ENCODE assay signal across 8 cellular contexts in the genomic region with DNA sequence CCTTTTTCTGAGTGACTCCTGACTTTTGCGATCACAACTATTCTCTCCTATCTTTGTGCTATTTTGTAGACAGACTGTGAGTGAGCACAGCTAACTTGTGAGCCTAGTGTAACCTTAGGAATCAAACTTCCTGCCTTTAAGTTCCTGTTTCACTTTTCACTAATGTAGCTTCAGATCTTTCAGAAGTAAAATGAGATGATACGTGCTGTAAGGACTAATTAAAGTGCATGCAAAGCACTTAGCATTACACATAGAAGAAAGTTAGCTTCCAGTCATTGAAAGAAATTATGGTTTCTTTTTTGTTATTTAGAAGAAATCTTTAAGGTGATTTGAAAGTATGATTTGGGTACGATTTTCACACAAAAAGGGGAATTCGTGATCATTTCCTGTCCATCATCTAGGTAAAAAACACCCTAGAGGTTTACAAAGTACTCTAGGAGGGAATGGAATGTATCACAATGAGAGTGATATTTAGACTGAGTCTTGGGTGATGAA.
A peak's percentile ranks its signal among the peaks of the same experiment; 100 is the strongest.
DNase-seq lines count a peak whose midpoint lies in the region; ATAC-seq, FAIRE-seq and TF ChIP-seq lines count a peak whose summit lies in the region.

No MANE protein-coding gene starts in this region.

- FAIRE-seq in GM12878 (lab: Jason Lieb, UNC): peak; percentile 72

- intact Hi-C loops in GM12878 (cut with micrococcal nuclease; ENCODE audit: unreplicated experiment): loop anchor here (1.0 kb wide), 2 partner anchors 48 to 120 kb away; no protein-coding TSS in a partner anchor

- H3K4me1 ChIP-seq in DND-41 (ENCODE audit: insufficient read depth, low read length): peaks cover 44% of the 10 kb centered on the region
- peaks cover 27% of the 10 kb centered on the region for H3K4me1 ChIP-seq in GM12878 (ENCODE audit: control insufficient read depth, insufficient read depth, low read length)

- TF ChIP-seq POLR2A in GM12878 (IDR thresholded peaks at IDR 0.05; ENCODE audit: low read depth, low read length): no peak

- in situ Hi-C loops in GM12878 (cut with MboI): loop anchor here (5.0 kb wide), 1 partner anchor 122 kb away; the partner anchor contains the start of gene ST8SIA4

- no peak for TF ChIP-seq CTCF in DND-41 (IDR thresholded peaks at IDR 0.05; ENCODE audit: borderline replicate concordance, extremely low read depth, low read length, poor library complexity, severe bottlenecking)
- TF ChIP-seq CTCF in GM12878 (IDR thresholded peaks at IDR 0.05 in 2 of 3, conservative IDR thresholded peaks at IDR 0.05 in 1 of 3; ENCODE audit: control insufficient read depth in 2 of 3, extremely low read depth in 1 of 3, insufficient read depth in 1 of 3, low read depth in 3 of 3, low read length in 3 of 3): no peak

- H3K4me3 ChIP-seq in DND-41 (ENCODE audit: low read depth in 1 of 2, low read length in 2 of 2): peak overlapping the region in 1 of 2 experiments; percentile 37; a peak in 2 of 4 replicates
- H3K4me3 ChIP-seq in GM12878: peak overlapping the region; percentile 18; the same call in 1 of the 2 replicates

- RAD21 ChIA-PET in GM12878 (lab: Charles Lee; ENCODE audit: unreplicated experiment): interaction anchor here (0.7 to 11.2 kb wide), 16 partner anchors 9 to 119 kb away, joined by 3 to 345 read pairs (median 7); partner anchors contain the start of gene ST8SIA4

- H3K9ac ChIP-seq in DND-41 (ENCODE audit: low read depth, low read length) (peak overlapping the region; percentile 43), GM12878 (ENCODE audit: control insufficient read depth, insufficient read depth, low read length) (peak overlapping the region; percentile 13; the same call in 1 of the 2 replicates)

- H3K27me3 ChIP-seq in DND-41 (ENCODE audit: insufficient read depth, low read length, poor library complexity) (no peaks in the 10 kb centered on the region), GM12878 (replicated peaks in 1 of 2; ENCODE audit: control insufficient read depth in 2 of 2, insufficient read depth in 2 of 2, low read length in 1 of 2) (no peaks in the 10 kb centered on the region)

- SMC1A ChIA-PET in GM12878 (lab: Charles Lee; ENCODE audit: uncharacterized antibody, unreplicated experiment): interaction anchor here (0.7 to 11.2 kb wide), 19 partner anchors 8 to 135 kb away, joined by 3 to 389 read pairs (median 6); partner anchors contain the start of gene ST8SIA4

- H3K9me3 ChIP-seq in DND-41 (ENCODE audit: insufficient read depth, low read length, severe bottlenecking) (peaks cover 4% of the 10 kb centered on the region), GM12878 (replicated peaks; ENCODE audit: control insufficient read depth, insufficient read depth, low read length) (no peaks in the 10 kb centered on the region; the same call in 2 of the 3 replicates)

- H4K20me1 ChIP-seq in DND-41 (ENCODE audit: insufficient read depth, low read length) (no peaks in the 10 kb centered on the region), GM12878 (ENCODE audit: control insufficient read depth, insufficient read depth) (no peaks in the 10 kb centered on the region)

- H3K79me2 ChIP-seq in DND-41 (ENCODE audit: insufficient read depth, low read length): no peaks in the 10 kb centered on the region
- H3K79me2 ChIP-seq in GM12878 (ENCODE audit: control insufficient read depth, insufficient read depth, low read length): no peaks in the 10 kb centered on the region

- H3K36me3 ChIP-seq in DND-41 (ENCODE audit: insufficient read depth, low read length) (no peaks in the 10 kb centered on the region), GM12878 (ENCODE audit: control insufficient read depth in 2 of 2, insufficient read depth in 2 of 2, low read length in 1 of 2) (no peaks in the 10 kb centered on the region)

- BruUV-seq in GM12878 (replicated peaks; lab: Mats Ljungman, UMichigan): no TSS peak

- H3K4me2 ChIP-seq in DND-41 (ENCODE audit: insufficient read depth, low read length): peak overlapping the region; percentile 58
- H3K4me2 ChIP-seq in GM12878 (ENCODE audit: control insufficient read depth, insufficient read depth): peak overlapping the region; percentile 36

- peak overlapping the region; percentile 92 for H2AFZ ChIP-seq in DND-41 (ENCODE audit: low read depth, low read length)
- H2AFZ ChIP-seq in GM12878 (ENCODE audit: control insufficient read depth, low read depth, low read length): peak overlapping the region; percentile 51

- DNase-seq in DND-41: peak; percentile 21
- DNase-seq in GM12878 (ENCODE audit: low read depth, low spot score): peak; percentile 65
- DNase-seq in H4 (ENCODE audit: low spot score): no peak
- DNase-seq in NCI-H146 treated with DMSO at 0.1 percent for 48 hours (lab: John Stamatoyannopoulos, UW; ENCODE audit: unreplicated experiment): no peak
- no peak for DNase-seq in GOT3 (lab: John Stamatoyannopoulos, UW)
- DNase-seq in NCI-H128 (lab: John Stamatoyannopoulos, UW; ENCODE audit: unreplicated experiment): no peak

- H3K27ac ChIP-seq in DND-41 (ENCODE audit: low read length) (peak overlapping the region; percentile 89), GM12878 (ENCODE audit: control insufficient read depth, insufficient read depth) (peak overlapping the region; percentile 69)

- no peak for TF ChIP-seq RAD21 in GM12878 (IDR thresholded peaks at IDR 0.05; ENCODE audit: insufficient read depth, low read depth, low read length)

- ATAC-seq in DND-41 (ENCODE audit: insufficient read depth, low read depth) (peak; percentile 76), GM19463 (IDR thresholded peaks at IDR 0.05; ENCODE audit: unreplicated experiment) (peak; percentile 69), HG03457 (IDR thresholded peaks at IDR 0.05; ENCODE audit: unreplicated experiment) (peak; percentile 68), GM12878 (peak; percentile 78)

- under 1% methylated on average over 4 of the region's 4 CpGs for WGBS in GM12878 (ENCODE audit: insufficient coverage, insufficient replicate concordance, low lambda C conversion rate, missing lambda C conversion rate)

- TF ChIP-seq EP300 in GM12878 (IDR thresholded peaks at IDR 0.05; ENCODE audit: borderline replicate concordance in 1 of 2, control insufficient read depth in 1 of 2, low read depth in 2 of 2, low read length in 2 of 2): peak; percentile 14 to 72; a peak in 2 of 4 replicates

- POLR2A ChIA-PET in GM12878 (lab: Charles Lee): interaction anchor here (0.7 to 5.0 kb wide), 11 partner anchors 8 to 124 kb away, joined by 3 to 47 read pairs (median 4); partner anchors contain the start of gene ST8SIA4

- CTCF ChIA-PET in GM12878 (lab: Yijun Ruan, JAX): interaction anchor here (1.6 to 11.2 kb wide), 4 partner anchors 9 to 119 kb away, joined by 6 to 232 read pairs (median 22); partner anchors contain the start of gene ST8SIA4

TF ChIP-seq in GM12878, 131 proteins besides CTCF, POLR2A, EP300 and RAD21 (continues in another document):
- no peak for TF ChIP-seq SREBF1 (IDR thresholded peaks at IDR 0.05; ENCODE audit: low read length)
- TF ChIP-seq, protein P1, sequence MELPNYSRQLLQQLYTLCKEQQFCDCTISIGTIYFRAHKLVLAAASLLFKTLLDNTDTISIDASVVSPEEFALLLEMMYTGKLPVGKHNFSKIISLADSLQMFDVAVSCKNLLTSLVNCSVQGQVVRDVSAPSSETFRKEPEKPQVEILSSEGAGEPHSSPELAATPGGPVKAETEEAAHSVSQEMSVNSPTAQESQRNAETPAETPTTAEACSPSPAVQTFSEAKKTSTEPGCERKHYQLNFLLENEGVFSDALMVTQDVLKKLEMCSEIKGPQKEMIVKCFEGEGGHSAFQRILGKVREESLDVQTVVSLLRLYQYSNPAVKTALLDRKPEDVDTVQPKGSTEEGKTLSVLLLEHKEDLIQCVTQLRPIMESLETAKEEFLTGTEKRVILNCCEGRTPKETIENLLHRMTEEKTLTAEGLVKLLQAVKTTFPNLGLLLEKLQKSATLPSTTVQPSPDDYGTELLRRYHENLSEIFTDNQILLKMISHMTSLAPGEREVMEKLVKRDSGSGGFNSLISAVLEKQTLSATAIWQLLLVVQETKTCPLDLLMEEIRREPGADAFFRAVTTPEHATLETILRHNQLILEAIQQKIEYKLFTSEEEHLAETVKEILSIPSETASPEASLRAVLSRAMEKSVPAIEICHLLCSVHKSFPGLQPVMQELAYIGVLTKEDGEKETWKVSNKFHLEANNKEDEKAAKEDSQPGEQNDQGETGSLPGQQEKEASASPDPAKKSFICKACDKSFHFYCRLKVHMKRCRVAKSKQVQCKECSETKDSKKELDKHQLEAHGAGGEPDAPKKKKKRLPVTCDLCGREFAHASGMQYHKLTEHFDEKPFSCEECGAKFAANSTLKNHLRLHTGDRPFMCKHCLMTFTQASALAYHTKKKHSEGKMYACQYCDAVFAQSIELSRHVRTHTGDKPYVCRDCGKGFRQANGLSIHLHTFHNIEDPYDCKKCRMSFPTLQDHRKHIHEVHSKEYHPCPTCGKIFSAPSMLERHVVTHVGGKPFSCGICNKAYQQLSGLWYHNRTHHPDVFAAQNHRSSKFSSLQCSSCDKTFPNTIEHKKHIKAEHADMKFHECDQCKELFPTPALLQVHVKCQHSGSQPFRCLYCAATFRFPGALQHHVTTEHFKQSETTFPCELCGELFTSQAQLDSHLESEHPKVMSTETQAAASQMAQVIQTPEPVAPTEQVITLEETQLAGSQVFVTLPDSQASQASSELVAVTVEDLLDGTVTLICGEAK (IDR thresholded peaks at IDR 0.05; ENCODE audit: borderline replicate concordance): no peak
- peak; percentile 77 for TF ChIP-seq NFIC (IDR thresholded peaks at IDR 0.05; ENCODE audit: low read depth, low read length)

Comparison
In these comparisons a context has a peak if more than half of its experiments do, and no peak if none do; other contexts are left out.
1. DNase-seq: peak in DND-41 (single experiment) and GM12878 (single experiment); none in H4 (single experiment), NCI-H146 treated with DMSO at 0.1 percent for 48 hours (single experiment), GOT3 (single experiment) and NCI-H128 (single experiment).
2. Peak in every context shown above with its lines, with median percentiles within 50 percentile points of each other: ATAC-seq.